1 cellular context compared by ENCODE assay signal in genomic region chr12:128801879-128802391, GRCh38.
TF ChIP-seq lines count a peak whose summit lies in the region.

No MANE protein-coding gene starts in this region.

TF ChIP-seq in GM12878, 131 proteins besides CTCF, POLR2A, EP300 and RAD21:
- TF ChIP-seq, protein P1, sequence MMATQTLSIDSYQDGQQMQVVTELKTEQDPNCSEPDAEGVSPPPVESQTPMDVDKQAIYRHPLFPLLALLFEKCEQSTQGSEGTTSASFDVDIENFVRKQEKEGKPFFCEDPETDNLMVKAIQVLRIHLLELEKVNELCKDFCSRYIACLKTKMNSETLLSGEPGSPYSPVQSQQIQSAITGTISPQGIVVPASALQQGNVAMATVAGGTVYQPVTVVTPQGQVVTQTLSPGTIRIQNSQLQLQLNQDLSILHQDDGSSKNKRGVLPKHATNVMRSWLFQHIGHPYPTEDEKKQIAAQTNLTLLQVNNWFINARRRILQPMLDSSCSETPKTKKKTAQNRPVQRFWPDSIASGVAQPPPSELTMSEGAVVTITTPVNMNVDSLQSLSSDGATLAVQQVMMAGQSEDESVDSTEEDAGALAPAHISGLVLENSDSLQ (IDR thresholded peaks at IDR 0.05), result 0 out of 2 replicates have a peak, but pooled peaks have one; percentile 17
- TF ChIP-seq ZNF687 (IDR thresholded peaks at IDR 0.05) (0 out of 2 replicates have a peak, but pooled peaks have one; percentile 41), SMAD5 (IDR thresholded peaks at IDR 0.05; ENCODE audit: low read depth) (no peak), BRCA1 (IDR thresholded peaks at IDR 0.05; ENCODE audit: low read depth, low read length) (no peak), HDGF (IDR thresholded peaks at IDR 0.05) (0 out of 2 replicates have a peak, but pooled peaks have one; percentile 22), ESRRA (IDR thresholded peaks at IDR 0.05; ENCODE audit: low read length) (no peak), POLR2AphosphoS5 (IDR thresholded peaks at IDR 0.05; ENCODE audit: low read length) (peak; percentile 56), POLR2AphosphoS2 (IDR thresholded peaks at IDR 0.05; ENCODE audit: low read depth, low read length) (0 out of 2 replicates have a peak, but pooled peaks have one; percentile 55), DPF2 (IDR thresholded peaks at IDR 0.05) (no peak), ASH2L (IDR thresholded peaks at IDR 0.05; ENCODE audit: borderline replicate concordance, low read depth) (no peak), BCL3 (IDR thresholded peaks at IDR 0.05; ENCODE audit: borderline replicate concordance, insufficient read depth, low read depth, low read length, poor library complexity, severe bottlenecking) (no peak), IKZF1 (conservative IDR thresholded peaks at IDR 0.05) (0 out of 2 replicates have a peak, but pooled peaks have one; percentile 17)
- TF ChIP-seq, protein P2, sequence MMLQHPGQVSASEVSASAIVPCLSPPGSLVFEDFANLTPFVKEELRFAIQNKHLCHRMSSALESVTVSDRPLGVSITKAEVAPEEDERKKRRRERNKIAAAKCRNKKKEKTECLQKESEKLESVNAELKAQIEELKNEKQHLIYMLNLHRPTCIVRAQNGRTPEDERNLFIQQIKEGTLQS (IDR thresholded peaks at IDR 0.05; ENCODE audit: borderline replicate concordance, extremely low read depth, low read depth, low read length), result no peak
- TF ChIP-seq, protein P3, sequence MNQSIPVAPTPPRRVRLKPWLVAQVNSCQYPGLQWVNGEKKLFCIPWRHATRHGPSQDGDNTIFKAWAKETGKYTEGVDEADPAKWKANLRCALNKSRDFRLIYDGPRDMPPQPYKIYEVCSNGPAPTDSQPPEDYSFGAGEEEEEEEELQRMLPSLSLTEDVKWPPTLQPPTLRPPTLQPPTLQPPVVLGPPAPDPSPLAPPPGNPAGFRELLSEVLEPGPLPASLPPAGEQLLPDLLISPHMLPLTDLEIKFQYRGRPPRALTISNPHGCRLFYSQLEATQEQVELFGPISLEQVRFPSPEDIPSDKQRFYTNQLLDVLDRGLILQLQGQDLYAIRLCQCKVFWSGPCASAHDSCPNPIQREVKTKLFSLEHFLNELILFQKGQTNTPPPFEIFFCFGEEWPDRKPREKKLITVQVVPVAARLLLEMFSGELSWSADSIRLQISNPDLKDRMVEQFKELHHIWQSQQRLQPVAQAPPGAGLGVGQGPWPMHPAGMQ (IDR thresholded peaks at IDR 0.05; ENCODE audit: borderline replicate concordance), result no peak
